Comparison of ENCODE assay signal across 12 cellular contexts in the genomic region with DNA sequence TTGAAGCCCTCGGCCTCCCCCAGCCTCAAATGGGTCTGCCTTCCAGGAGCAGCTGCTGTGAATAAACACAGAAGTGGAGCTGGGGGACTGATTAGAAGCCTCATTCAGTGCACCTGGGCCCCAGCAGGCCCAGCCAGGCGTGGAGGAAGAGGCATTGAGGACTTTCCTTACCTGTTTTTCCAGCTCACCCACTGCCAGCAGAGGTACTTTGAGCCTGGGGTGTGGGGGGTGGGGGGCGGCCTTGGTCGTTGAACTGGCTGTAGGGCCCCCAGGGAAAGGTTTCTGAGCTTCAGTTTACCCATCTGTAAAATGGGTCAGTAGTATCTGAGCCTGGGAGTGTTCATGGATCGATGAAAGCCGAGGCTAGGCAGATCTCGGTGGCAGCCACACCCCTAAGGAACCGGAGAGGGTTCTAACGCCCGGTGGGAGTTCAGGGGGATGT. TPM values are rescaled to one million over a fixed set of nuclear protein-coding genes. Genes with fewer than 3 reads are reported as not detected.
DNase-seq lines count a peak whose midpoint lies in the region; ATAC-seq and TF ChIP-seq lines count a peak whose summit lies in the region.
"Had no signal": no experiment of that assay in that cellular context is flagged by ENCODE, and none has a peak within 500 bp of the region (broad histone marks: within the 10 kb centered on the region; RNA-seq: fewer than 3 reads in every experiment).

No MANE protein-coding gene starts in this region.

- no peaks in the 10 kb centered on the region for H3K27me3 ChIP-seq in thyroid gland
- no peaks in the 10 kb centered on the region for H3K27me3 ChIP-seq in aorta (ENCODE audit: control insufficient read depth in 1 of 2, insufficient read depth in 2 of 2, low read length in 1 of 2)

- peaks cover 64 to 74% of the 10 kb centered on the region in 2 donors for H3K4me1 ChIP-seq in thyroid gland
- H3K4me1 ChIP-seq in aorta (ENCODE audit: control insufficient read depth in 1 of 2, insufficient read depth in 2 of 2, low read length in 2 of 2) = no peaks in the 10 kb centered on the region

- TF ChIP-seq CTCF in thyroid gland (IDR thresholded peaks at IDR 0.05) = no peak

- POLR2A ChIA-PET in activated CD4-positive, alpha-beta memory T cell treated with anti-CD3 and anti-CD28 coated beads for 36 hours (lab: Charles Lee) = interaction anchor here (1.0 kb wide), 1 partner anchor 16 kb away, joined by 3 read pairs; no protein-coding TSS in a partner anchor

- peaks cover 2% of the 10 kb centered on the region for H3K36me3 Mint-ChIP-seq in activated naive CD4-positive, alpha-beta T cell treated with anti-CD3 and anti-CD28 coated beads for 36 hours (ENCODE audit: low read depth)
- peaks cover 8% of the 10 kb centered on the region for H3K36me3 Mint-ChIP-seq in activated CD4-positive, alpha-beta memory T cell treated with anti-CD3 and anti-CD28 coated beads for 36 hours

- peak overlapping the region in 1 of 3 donors; percentile 66 for H3K4me3 ChIP-seq in thyroid gland (replicated peaks in 1 of 3)
- no peak overlapping the region for H3K4me3 ChIP-seq in aorta (ENCODE audit: low read length in 2 of 2)

- H3K27me3 Mint-ChIP-seq in activated naive CD4-positive, alpha-beta T cell treated with anti-CD3 and anti-CD28 coated beads for 36 hours (ENCODE audit: low read depth) = no peaks in the 10 kb centered on the region
- no peaks in the 10 kb centered on the region for H3K27me3 Mint-ChIP-seq in activated CD4-positive, alpha-beta memory T cell treated with anti-CD3 and anti-CD28 coated beads for 36 hours

- peak in 1 of 2 donors; percentile 17 for TF ChIP-seq POLR2A in thyroid gland (IDR thresholded peaks at IDR 0.05)

- CTCF ChIA-PET in activated naive CD4-positive, alpha-beta T cell treated with anti-CD3 and anti-CD28 coated beads for 36 hours (lab: Charles Lee) = interaction anchor here (0.9 to 1.1 kb wide), 2 partner anchors 22 to 43 kb away, joined by 3 to 4 read pairs; no protein-coding TSS in a partner anchor
- CTCF ChIA-PET in activated CD4-positive, alpha-beta memory T cell treated with anti-CD3 and anti-CD28 coated beads for 36 hours (lab: Charles Lee) = no interaction called here

- DNase-seq in activated naive CD4-positive, alpha-beta T cell treated with anti-CD3 and anti-CD28 coated beads for 36 hours = no peak
- no peak for DNase-seq in activated naive CD4-positive, alpha-beta T cell treated with Interleukin-2 at 50 U/mL for 16 hours
- no peak for DNase-seq in activated CD4-positive, alpha-beta memory T cell treated with anti-CD3 and anti-CD28 coated beads for 36 hours
- DNase-seq in left kidney (ENCODE audit: low read depth, low spot score) (peak; percentile 54), thyroid gland (peak; percentile 79 to 85), aorta (no peak)
- DNase-seq: COR-L47, HFFc6, left colon, NCI-H1930 had no signal

- H3K36me3 ChIP-seq in thyroid gland (no peaks in the 10 kb centered on the region), aorta (ENCODE audit: control insufficient read depth in 1 of 2, insufficient read depth in 2 of 2, low read length in 1 of 2) (no peaks in the 10 kb centered on the region)

- H3K27ac ChIP-seq in thyroid gland (peak overlapping the region; percentile 83 to 98 (median 89)), aorta (ENCODE audit: low read depth in 1 of 2, low read length in 2 of 2) (no peak overlapping the region)

- intact Hi-C loops in activated naive CD4-positive, alpha-beta T cell treated with anti-CD3 and anti-CD28 coated beads for 36 hours (cut with micrococcal nuclease) = no loop called here
- intact Hi-C loops in activated CD4-positive, alpha-beta memory T cell treated with anti-CD3 and anti-CD28 coated beads for 36 hours (cut with micrococcal nuclease) = no loop called here
- intact Hi-C loops in thyroid gland (cut with DNase I) (no loop called here), aorta (cut with DNase I) (no loop called here)

- H3K9me3 Mint-ChIP-seq in activated naive CD4-positive, alpha-beta T cell treated with anti-CD3 and anti-CD28 coated beads for 36 hours = no peaks in the 10 kb centered on the region
- H3K9me3 Mint-ChIP-seq in activated CD4-positive, alpha-beta memory T cell treated with anti-CD3 and anti-CD28 coated beads for 36 hours = no peaks in the 10 kb centered on the region
- H3K9me3 Mint-ChIP-seq: HFFc6 had no signal

- peaks cover 38% of the 10 kb centered on the region for H3K4me1 Mint-ChIP-seq in activated naive CD4-positive, alpha-beta T cell treated with anti-CD3 and anti-CD28 coated beads for 36 hours (ENCODE audit: low read depth)
- peaks cover 22% of the 10 kb centered on the region for H3K4me1 Mint-ChIP-seq in activated CD4-positive, alpha-beta memory T cell treated with anti-CD3 and anti-CD28 coated beads for 36 hours (ENCODE audit: low read depth)

- no peak for ATAC-seq in GM18519 (IDR thresholded peaks at IDR 0.05; ENCODE audit: low FRiP score, unreplicated experiment)
- no peak for ATAC-seq in HG03139 (IDR thresholded peaks at IDR 0.05; ENCODE audit: unreplicated experiment)
- ATAC-seq in aorta (ENCODE audit: low FRiP score) = no peak
- ATAC-seq: left colon had no signal

- H3K27ac Mint-ChIP-seq in activated naive CD4-positive, alpha-beta T cell treated with anti-CD3 and anti-CD28 coated beads for 36 hours = no peak overlapping the region
- no peak overlapping the region for H3K27ac Mint-ChIP-seq in activated CD4-positive, alpha-beta memory T cell treated with anti-CD3 and anti-CD28 coated beads for 36 hours
- H3K27ac Mint-ChIP-seq: HFFc6 had no signal

- 68 to 71% methylated on average over 10 of the region's 10 CpGs for WGBS in thyroid gland, 2 donors
- 87 to 88% methylated on average over 10 of the region's 10 CpGs for whole genome bisulfite sequencing in aorta, 2 donors

- H3K9me3 ChIP-seq in thyroid gland (no peaks in the 10 kb centered on the region), aorta (ENCODE audit: control insufficient read depth, low read length) (no peaks in the 10 kb centered on the region)

- H3K4me3 Mint-ChIP-seq in activated naive CD4-positive, alpha-beta T cell treated with anti-CD3 and anti-CD28 coated beads for 36 hours = peak overlapping the region; percentile 92
- peak overlapping the region; percentile 91 for H3K4me3 Mint-ChIP-seq in activated CD4-positive, alpha-beta memory T cell treated with anti-CD3 and anti-CD28 coated beads for 36 hours
- H3K4me3 Mint-ChIP-seq: HFFc6 had no signal

RNA-seq across cellular contexts. Expression of a gene that starts 1.5 kb away (rescaled TPM):
- 10 to 100 TPM; 15.7 to 19.4 TPM for total RNA-seq in activated naive CD4-positive, alpha-beta T cell treated with anti-CD3 and anti-CD28 coated beads for 36 hours
- total RNA-seq in activated CD4-positive, alpha-beta memory T cell treated with anti-CD3 and anti-CD28 coated beads for 36 hours = 10 to 100 TPM; 24.3 to 25.1 TPM
- 100 to 1,000 TPM; 123 to 175 (median 144) TPM for total RNA-seq in thyroid gland
- 10 to 100 TPM; 23.6 to 33.7 TPM for total RNA-seq in aorta
- polyA plus RNA-seq in aorta = 10 to 100 TPM; 14.4 to 25.2 TPM
- total RNA-seq: HFFc6 had no signal

Comparison
In these comparisons a context has a peak if more than half of its experiments do, and no peak if none do; other contexts are left out.
1. DNase-seq: peak in left kidney (single experiment) and thyroid gland (2 of 2); none in activated naive CD4-positive, alpha-beta T cell treated with anti-CD3 and anti-CD28 coated beads for 36 hours (single experiment), activated naive CD4-positive, alpha-beta T cell treated with Interleukin-2 at 50 U/mL for 16 hours (single experiment), activated CD4-positive, alpha-beta memory T cell treated with anti-CD3 and anti-CD28 coated beads for 36 hours (single experiment) and aorta (0 of 2).
2. H3K27ac ChIP-seq: peak in thyroid gland (3 of 3); none in aorta (0 of 2).